ENCODE assay signal across 10 cellular contexts in the genomic region with DNA sequence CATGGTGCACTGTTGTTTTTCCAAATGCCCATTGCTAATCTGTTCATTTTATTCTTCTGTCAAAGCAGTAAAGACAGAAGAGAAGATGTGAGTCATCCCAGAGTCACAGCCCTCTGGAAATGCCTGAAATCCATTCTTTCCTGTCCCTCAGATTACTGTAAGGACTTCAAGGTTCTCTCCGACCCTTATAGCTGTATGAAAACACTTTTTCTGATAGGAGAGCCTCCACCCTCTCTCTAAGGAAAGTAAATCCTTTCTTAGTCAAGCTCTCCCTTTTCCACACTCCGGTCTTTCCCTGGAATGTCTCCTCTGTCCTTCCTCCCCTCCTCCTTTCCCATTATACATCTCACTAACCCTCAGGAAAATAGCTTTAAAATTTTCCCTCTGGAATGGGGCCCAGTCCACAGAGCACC. TPM values are rescaled to one million over a fixed set of nuclear protein-coding genes. Genes with fewer than 3 reads are reported as not detected.
DNase-seq lines count a peak whose midpoint lies in the region; TF ChIP-seq lines count a peak whose summit lies in the region.
"Had no signal": no experiment of that assay in that cellular context is flagged by ENCODE, and none has a peak within 500 bp of the region (broad histone marks: within the 10 kb centered on the region; RNA-seq: fewer than 3 reads in every experiment).

No MANE protein-coding gene starts in this region.

- no peak for TF ChIP-seq RAD21 in liver (IDR thresholded peaks at IDR 0.05)

- no peak for TF ChIP-seq POLR2A in breast epithelium (IDR thresholded peaks at IDR 0.05)

- no TSS peak for BruUV-seq in MCF 10A (replicated peaks; lab: Mats Ljungman, UMichigan)

- in situ Hi-C loops in brain microvascular endothelial cell (cut with HindIII; ENCODE audit: low pct_ligation_motif_present, low sequenced_read_pairs) = no loop called here

- intact Hi-C loops in MCF 10A (cut with micrococcal nuclease) (no loop called here), breast epithelium (cut with DNase I; ENCODE audit: low total_unique reads) (no loop called here), posterior vena cava (cut with DNase I) (no loop called here)

- H3K27ac ChIP-seq in breast epithelium (no peak overlapping the region), brain microvascular endothelial cell (peak overlapping the region; percentile 69), liver (ENCODE audit: low read depth in 1 of 2, low read length in 2 of 2) (peak overlapping the region; percentile 59 to 92)

- H3K9ac ChIP-seq in liver (ENCODE audit: low read depth in 1 of 2, low read length in 2 of 2) = peak overlapping the region in 1 of 2 donors; percentile 8

- peaks cover 34% of the 10 kb centered on the region for H3K4me1 Mint-ChIP-seq in MCF 10A (ENCODE audit: insufficient read depth, unreplicated experiment)

- H3K9me3 ChIP-seq in breast epithelium (peaks cover 9 to 10% of the 10 kb centered on the region in 2 donors), liver (ENCODE audit: control insufficient read depth in 4 of 4, low read length in 3 of 4) (no peaks in the 10 kb centered on the region)

- TF ChIP-seq CTCF in MCF 10A (IDR thresholded peaks at IDR 0.05; ENCODE audit: unreplicated experiment) (no peak), breast epithelium (IDR thresholded peaks at IDR 0.05) (no peak), brain microvascular endothelial cell (IDR thresholded peaks at IDR 0.05; ENCODE audit: low read depth, low read length, missing control alignments) (no peak), liver (IDR thresholded peaks at IDR 0.05; ENCODE audit: low read depth, low read length, missing input control) (no peak)

- no peaks in the 10 kb centered on the region for H3K27me3 Mint-ChIP-seq in MCF 10A (ENCODE audit: insufficient read depth, unreplicated experiment)
- H3K27me3 Mint-ChIP-seq: B cell had no signal

- peaks cover 10% of the 10 kb centered on the region for H3K9me3 Mint-ChIP-seq in MCF 10A (ENCODE audit: unreplicated experiment)

- H3K4me1 ChIP-seq in breast epithelium (peaks cover 0 to 9% of the 10 kb centered on the region in 2 donors), liver (ENCODE audit: control insufficient read depth in 4 of 4, insufficient read depth in 4 of 4, low read length in 3 of 4) (peaks cover 6 to 43% (median 35%) of the 10 kb centered on the region in 4 donors)

- CTCF ChIA-PET in MCF 10A (lab: Yijun Ruan, JAX) = interaction anchor here (0.6 to 2.5 kb wide), 13 partner anchors 9 to 731 kb away, joined by 3 to 11 read pairs (median 3); no protein-coding TSS in a partner anchor

- POLR2A ChIA-PET in MCF 10A (lab: Yijun Ruan, JAX) = interaction anchor here (0.7 to 2.7 kb wide), 9 partner anchors 10 to 350 kb away, joined by 3 to 23 read pairs (median 6); a partner anchor contains a TSS

- H3K27ac Mint-ChIP-seq in MCF 10A (ENCODE audit: low read depth, unreplicated experiment) = peak overlapping the region; percentile 81
- H3K27ac Mint-ChIP-seq: B cell had no signal

- H3K4me3 ChIP-seq in breast epithelium (no peak overlapping the region), brain microvascular endothelial cell (ENCODE audit: low read depth, low read length) (peak overlapping the region; percentile 1), liver (ENCODE audit: low read depth in 1 of 3, low read length in 3 of 3) (no peak overlapping the region)

- peaks cover 2% of the 10 kb centered on the region for H3K36me3 Mint-ChIP-seq in MCF 10A (ENCODE audit: insufficient read depth, unreplicated experiment)

- peak overlapping the region; percentile 8 for H3K4me3 Mint-ChIP-seq in MCF 10A (ENCODE audit: unreplicated experiment)
- H3K4me3 Mint-ChIP-seq: B cell had no signal

- H3K36me3 ChIP-seq in breast epithelium (no peaks in the 10 kb centered on the region), brain microvascular endothelial cell (replicated peaks) (peaks cover 3% of the 10 kb centered on the region), liver (ENCODE audit: control insufficient read depth in 4 of 4, insufficient read depth in 3 of 4, low read depth in 1 of 4, low read length in 3 of 4) (peaks cover 0 to 3% (median 0%) of the 10 kb centered on the region in 4 donors)

- H3K27me3 ChIP-seq in breast epithelium = no peaks in the 10 kb centered on the region
- no peaks in the 10 kb centered on the region for H3K27me3 ChIP-seq in brain microvascular endothelial cell (replicated peaks)
- H3K27me3 ChIP-seq in liver (ENCODE audit: control insufficient read depth in 4 of 4, insufficient read depth in 4 of 4, low read length in 3 of 4) = no peaks in the 10 kb centered on the region

- WGBS in liver = 73% methylated on average over 2 of the region's 2 CpGs

- peak; percentile 64 for DNase-seq in MCF 10A (ENCODE audit: unreplicated experiment)
- no peak for DNase-seq in breast epithelium (ENCODE audit: low spot score in 2 of 2)
- peak; percentile 60 for DNase-seq in brain microvascular endothelial cell
- DNase-seq in posterior vena cava (ENCODE audit: low spot score) = no peak
- no peak for DNase-seq in GOT3 (lab: John Stamatoyannopoulos, UW)
- DNase-seq in effector CD8-positive, alpha-beta T cell (lab: John Stamatoyannopoulos, UW) = no peak
- no peak for DNase-seq in activated CD8-positive, alpha-beta memory T cell treated with anti-CD3 and anti-CD28 coated beads, Interleukin-2, amount 50 U/mL, for 4 hours
- DNase-seq: activated CD4-positive, alpha-beta T cell treated with anti-CD3 and anti-CD28 coated beads, Interleukin-2, amount 50 U/mL, for 48 hours had no signal

TF ChIP-seq in liver, 16 proteins besides CTCF, POLR2A, EP300 and RAD21:
- TF ChIP-seq, protein P1, sequence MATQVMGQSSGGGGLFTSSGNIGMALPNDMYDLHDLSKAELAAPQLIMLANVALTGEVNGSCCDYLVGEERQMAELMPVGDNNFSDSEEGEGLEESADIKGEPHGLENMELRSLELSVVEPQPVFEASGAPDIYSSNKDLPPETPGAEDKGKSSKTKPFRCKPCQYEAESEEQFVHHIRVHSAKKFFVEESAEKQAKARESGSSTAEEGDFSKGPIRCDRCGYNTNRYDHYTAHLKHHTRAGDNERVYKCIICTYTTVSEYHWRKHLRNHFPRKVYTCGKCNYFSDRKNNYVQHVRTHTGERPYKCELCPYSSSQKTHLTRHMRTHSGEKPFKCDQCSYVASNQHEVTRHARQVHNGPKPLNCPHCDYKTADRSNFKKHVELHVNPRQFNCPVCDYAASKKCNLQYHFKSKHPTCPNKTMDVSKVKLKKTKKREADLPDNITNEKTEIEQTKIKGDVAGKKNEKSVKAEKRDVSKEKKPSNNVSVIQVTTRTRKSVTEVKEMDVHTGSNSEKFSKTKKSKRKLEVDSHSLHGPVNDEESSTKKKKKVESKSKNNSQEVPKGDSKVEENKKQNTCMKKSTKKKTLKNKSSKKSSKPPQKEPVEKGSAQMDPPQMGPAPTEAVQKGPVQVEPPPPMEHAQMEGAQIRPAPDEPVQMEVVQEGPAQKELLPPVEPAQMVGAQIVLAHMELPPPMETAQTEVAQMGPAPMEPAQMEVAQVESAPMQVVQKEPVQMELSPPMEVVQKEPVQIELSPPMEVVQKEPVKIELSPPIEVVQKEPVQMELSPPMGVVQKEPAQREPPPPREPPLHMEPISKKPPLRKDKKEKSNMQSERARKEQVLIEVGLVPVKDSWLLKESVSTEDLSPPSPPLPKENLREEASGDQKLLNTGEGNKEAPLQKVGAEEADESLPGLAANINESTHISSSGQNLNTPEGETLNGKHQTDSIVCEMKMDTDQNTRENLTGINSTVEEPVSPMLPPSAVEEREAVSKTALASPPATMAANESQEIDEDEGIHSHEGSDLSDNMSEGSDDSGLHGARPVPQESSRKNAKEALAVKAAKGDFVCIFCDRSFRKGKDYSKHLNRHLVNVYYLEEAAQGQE (IDR thresholded peaks at IDR 0.05) = no peak
- TF ChIP-seq NR2F2 (IDR thresholded peaks at IDR 0.05) = no peak
- no peak for TF ChIP-seq JUND (IDR thresholded peaks at IDR 0.05)
- TF ChIP-seq, protein P2, sequence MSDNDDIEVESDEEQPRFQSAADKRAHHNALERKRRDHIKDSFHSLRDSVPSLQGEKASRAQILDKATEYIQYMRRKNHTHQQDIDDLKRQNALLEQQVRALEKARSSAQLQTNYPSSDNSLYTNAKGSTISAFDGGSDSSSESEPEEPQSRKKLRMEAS (IDR thresholded peaks at IDR 0.05) = no peak
- TF ChIP-seq, protein P3, sequence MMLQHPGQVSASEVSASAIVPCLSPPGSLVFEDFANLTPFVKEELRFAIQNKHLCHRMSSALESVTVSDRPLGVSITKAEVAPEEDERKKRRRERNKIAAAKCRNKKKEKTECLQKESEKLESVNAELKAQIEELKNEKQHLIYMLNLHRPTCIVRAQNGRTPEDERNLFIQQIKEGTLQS (IDR thresholded peaks at IDR 0.05) = no peak
- TF ChIP-seq RXRA (IDR thresholded peaks at IDR 0.05) = no peak
- no peak for TF ChIP-seq FOXA2 (IDR thresholded peaks at IDR 0.05)
- TF ChIP-seq TAF1 (conservative IDR thresholded peaks at IDR 0.05) = no peak
- TF ChIP-seq YY1 (IDR thresholded peaks at IDR 0.05) = no peak
- no peak for TF ChIP-seq HNF4A (conservative IDR thresholded peaks at IDR 0.05)
- TF ChIP-seq GABPA (IDR thresholded peaks at IDR 0.05 in 1 of 2, conservative IDR thresholded peaks at IDR 0.05 in 1 of 2) = no peak

RNA-seq across cellular contexts. Expression of a gene that starts 3.5 kb away (rescaled TPM):
- total RNA-seq in MCF 10A (2022) (502 and 563 TPM in 2 replicates), breast epithelium (100 to 1,000 TPM; 250 to 691 (median 267) TPM), liver (100 to 1,000 TPM; 147 to 161 TPM), posterior vena cava (100 to 1,000 TPM; 168 to 186 TPM)
- 100 to 1,000 TPM; 320 to 370 TPM for polyA plus RNA-seq in liver

Comparison
In these comparisons a context has a peak if more than half of its experiments do, and no peak if none do; other contexts are left out.
1. DNase-seq: peak in MCF 10A (single experiment) and brain microvascular endothelial cell (single experiment); none in breast epithelium (0 of 2), posterior vena cava (single experiment), GOT3 (single experiment), effector CD8-positive, alpha-beta T cell (single experiment) and activated CD8-positive, alpha-beta memory T cell treated with anti-CD3 and anti-CD28 coated beads, Interleukin-2, amount 50 U/mL, for 4 hours (single experiment).
2. H3K27ac ChIP-seq: peak in brain microvascular endothelial cell (single experiment) and liver (2 of 2); none in breast epithelium (0 of 2).